In genomic region chr6:167514524-167514923, GRCh38 we compare ENCODE assay signal across 8 cellular contexts.
"Had no signal": no experiment of that assay in that cellular context is flagged by ENCODE, and none has a peak within 500 bp of the region (broad histone marks: within the 10 kb centered on the region; RNA-seq: fewer than 3 reads in every experiment).

No MANE protein-coding gene starts in this region.

- H3K4me3 ChIP-seq: GM12878 had no signal

- ATAC-seq: GM12878 had no signal

- DNase-seq: GDM1, GF-D8 had no signal

- FAIRE-seq: G401.6, GM12878, GM12891, GM12892, GM18507, GM19239 had no signal
